1 cellular context compared by ENCODE assay signal in genomic region chr17:82065638-82066303, GRCh38.
TF ChIP-seq lines count a peak whose summit lies in the region.

Gene DUS1L, minus strand, starts transcription at chr17:82065804. Its CDS starts 745 bp downstream, at chr17:82065059.

TF ChIP-seq in K562, 482 proteins besides CTCF, POLR2A, EP300 and RAD21 (continued from another document and continues in another):
- TF ChIP-seq ZNF830 (CRISPR knock-in tag; IDR thresholded peaks at IDR 0.05) (0 out of 2 replicates have a peak, but pooled peaks have one; percentile 37), ARID3A (IDR thresholded peaks at IDR 0.05; ENCODE audit: borderline replicate concordance, low read depth, low read length) (no peak), ARID4B (CRISPR knock-in tag; IDR thresholded peaks at IDR 0.05) (no peak; the same call in 1 of the 2 replicates), ZFP36 (IDR thresholded peaks at IDR 0.05; ENCODE audit: low read depth, low read length, partially characterized antibody) (no peak), ZSCAN29 (IDR thresholded peaks at IDR 0.05) (0 out of 2 replicates have a peak, but pooled peaks have one; percentile 8), BRD4 (IDR thresholded peaks at IDR 0.05) (0 out of 2 replicates have a peak, but pooled peaks have one; percentile 52), RBFOX2 (IDR thresholded peaks at IDR 0.05; ENCODE audit: low read depth, low read length) (peak; percentile 75), TFAM (CRISPR knock-in tag; conservative IDR thresholded peaks at IDR 0.05) (no peak), SMARCB1 (IDR thresholded peaks at IDR 0.05; ENCODE audit: insufficient read length, low read depth) (no peak), XRCC3 (IDR thresholded peaks at IDR 0.05) (no peak), SMARCA4 (IDR thresholded peaks at IDR 0.05) (no peak), EGR1 (conservative IDR thresholded peaks at IDR 0.05) (0 out of 2 replicates have a peak, but pooled peaks have one; percentile 4), ZNF41 (CRISPR knock-in tag; conservative IDR thresholded peaks at IDR 0.05) (peak; percentile 69; the same call in 1 of the 2 replicates), ZNF184 (CRISPR knock-in tag; IDR thresholded peaks at IDR 0.05) (no peak), ZBTB43 (CRISPR knock-in tag; IDR thresholded peaks at IDR 0.05) (no peak), RNF2 (IDR thresholded peaks at IDR 0.05) (peak; percentile 49; the same call in 1 of the 2 replicates), PRMT5 (CRISPR knock-in tag; IDR thresholded peaks at IDR 0.05) (no peak), CHCHD3 (CRISPR knock-in tag; IDR thresholded peaks at IDR 0.05) (no peak), MTF1 (CRISPR knock-in tag; IDR thresholded peaks at IDR 0.05; ENCODE audit: borderline replicate concordance) (no peak), BRCA1 (IDR thresholded peaks at IDR 0.05) (no peak), BRCA1 (CRISPR knock-in tag; IDR thresholded peaks at IDR 0.05) (no peak), ZNF668 (CRISPR knock-in tag; IDR thresholded peaks at IDR 0.05) (peak; percentile 81; the same call in 1 of the 2 replicates), ZNF696 (CRISPR knock-in tag; conservative IDR thresholded peaks at IDR 0.05) (no peak), TCFL5 (CRISPR knock-in tag; conservative IDR thresholded peaks at IDR 0.05) (no peak), PCBP1 (IDR thresholded peaks at IDR 0.05; ENCODE audit: low read depth, low read length, poor library complexity, severe bottlenecking) (peak; percentile 71), FUS (optimal IDR thresholded peaks at IDR 0.05; ENCODE audit: low read depth, low read length) (peak; percentile 57), ARHGAP35 (IDR thresholded peaks at IDR 0.05; ENCODE audit: partially characterized antibody) (no peak), ZNF23 (CRISPR knock-in tag; IDR thresholded peaks at IDR 0.05) (no peak), ZNF699 (CRISPR knock-in tag; IDR thresholded peaks at IDR 0.05; ENCODE audit: insufficient replicate concordance) (no peak), HNRNPLL (IDR thresholded peaks at IDR 0.05; ENCODE audit: low read depth, low read length, poor library complexity, severe bottlenecking) (no peak), UBTF (IDR thresholded peaks at IDR 0.05; ENCODE audit: borderline replicate concordance in 1 of 2, low read depth in 2 of 2, low read length in 2 of 2) (peak; percentile 51 to 71; a peak in 2 of 4 replicates), ZNF584 (CRISPR knock-in tag; IDR thresholded peaks at IDR 0.05; ENCODE audit: low read depth) (no peak), ZC3H4 (CRISPR knock-in tag; IDR thresholded peaks at IDR 0.05; ENCODE audit: borderline replicate concordance) (no peak), TGIF2 (CRISPR knock-in tag; IDR thresholded peaks at IDR 0.05) (no peak), ZNF175 (CRISPR knock-in tag; IDR thresholded peaks at IDR 0.05; ENCODE audit: low read depth) (peak; percentile 49; the same call in 1 of the 2 replicates), CREBBP (IDR thresholded peaks at IDR 0.05; ENCODE audit: low read depth, low read length) (no peak), TBP (optimal IDR thresholded peaks at IDR 0.05; ENCODE audit: low read depth, low read length) (peak; percentile 86), TEAD4 (IDR thresholded peaks at IDR 0.05; ENCODE audit: low read length) (no peak), TEAD4 (CRISPR knock-in tag; IDR thresholded peaks at IDR 0.05; ENCODE audit: borderline replicate concordance) (no peak), ATF1 (CRISPR knock-in tag; IDR thresholded peaks at IDR 0.05) (no peak), ATF1 (tag; IDR thresholded peaks at IDR 0.05) (peak; percentile 66), CAMTA2 (CRISPR knock-in tag; conservative IDR thresholded peaks at IDR 0.05) (no peak), BHLHE40 (IDR thresholded peaks at IDR 0.05; ENCODE audit: low read length) (0 out of 2 replicates have a peak, but pooled peaks have one; percentile 20), PCBP2 (IDR thresholded peaks at IDR 0.05; ENCODE audit: low read depth, low read length, poor library complexity, severe bottlenecking) (no peak), SOX6 (IDR thresholded peaks at IDR 0.05) (peak; percentile 59; the same call in 1 of the 2 replicates), PTTG1 (tag; IDR thresholded peaks at IDR 0.05; ENCODE audit: low read depth) (no peak), HDAC3 (IDR thresholded peaks at IDR 0.05; ENCODE audit: borderline replicate concordance, partially characterized antibody) (no peak), GATAD2A (IDR thresholded peaks at IDR 0.05) (0 out of 2 replicates have a peak, but pooled peaks have one; percentile 48)
- TF ChIP-seq, protein P1, sequence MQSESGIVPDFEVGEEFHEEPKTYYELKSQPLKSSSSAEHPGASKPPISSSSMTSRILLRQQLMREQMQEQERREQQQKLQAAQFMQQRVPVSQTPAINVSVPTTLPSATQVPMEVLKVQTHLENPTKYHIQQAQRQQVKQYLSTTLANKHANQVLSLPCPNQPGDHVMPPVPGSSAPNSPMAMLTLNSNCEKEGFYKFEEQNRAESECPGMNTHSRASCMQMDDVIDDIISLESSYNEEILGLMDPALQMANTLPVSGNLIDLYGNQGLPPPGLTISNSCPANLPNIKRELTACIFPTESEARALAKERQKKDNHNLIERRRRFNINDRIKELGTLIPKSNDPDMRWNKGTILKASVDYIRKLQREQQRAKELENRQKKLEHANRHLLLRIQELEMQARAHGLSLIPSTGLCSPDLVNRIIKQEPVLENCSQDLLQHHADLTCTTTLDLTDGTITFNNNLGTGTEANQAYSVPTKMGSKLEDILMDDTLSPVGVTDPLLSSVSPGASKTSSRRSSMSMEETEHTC (IDR thresholded peaks at IDR 0.05): no peak
- TF ChIP-seq, protein P2, sequence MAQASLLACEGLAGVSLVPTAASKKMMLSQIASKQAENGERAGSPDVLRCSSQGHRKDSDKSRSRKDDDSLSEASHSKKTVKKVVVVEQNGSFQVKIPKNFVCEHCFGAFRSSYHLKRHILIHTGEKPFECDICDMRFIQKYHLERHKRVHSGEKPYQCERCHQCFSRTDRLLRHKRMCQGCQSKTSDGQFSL (CRISPR knock-in tag; IDR thresholded peaks at IDR 0.05): peak; percentile 72; the same call in 1 of the 2 replicates
- TF ChIP-seq, protein P2 (tag; IDR thresholded peaks at IDR 0.05): no peak
- TF ChIP-seq, protein P3, sequence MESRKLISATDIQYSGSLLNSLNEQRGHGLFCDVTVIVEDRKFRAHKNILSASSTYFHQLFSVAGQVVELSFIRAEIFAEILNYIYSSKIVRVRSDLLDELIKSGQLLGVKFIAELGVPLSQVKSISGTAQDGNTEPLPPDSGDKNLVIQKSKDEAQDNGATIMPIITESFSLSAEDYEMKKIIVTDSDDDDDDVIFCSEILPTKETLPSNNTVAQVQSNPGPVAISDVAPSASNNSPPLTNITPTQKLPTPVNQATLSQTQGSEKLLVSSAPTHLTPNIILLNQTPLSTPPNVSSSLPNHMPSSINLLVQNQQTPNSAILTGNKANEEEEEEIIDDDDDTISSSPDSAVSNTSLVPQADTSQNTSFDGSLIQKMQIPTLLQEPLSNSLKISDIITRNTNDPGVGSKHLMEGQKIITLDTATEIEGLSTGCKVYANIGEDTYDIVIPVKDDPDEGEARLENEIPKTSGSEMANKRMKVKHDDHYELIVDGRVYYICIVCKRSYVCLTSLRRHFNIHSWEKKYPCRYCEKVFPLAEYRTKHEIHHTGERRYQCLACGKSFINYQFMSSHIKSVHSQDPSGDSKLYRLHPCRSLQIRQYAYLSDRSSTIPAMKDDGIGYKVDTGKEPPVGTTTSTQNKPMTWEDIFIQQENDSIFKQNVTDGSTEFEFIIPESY (CRISPR knock-in tag; IDR thresholded peaks at IDR 0.05): peak; percentile 97
- TF ChIP-seq, protein P4, sequence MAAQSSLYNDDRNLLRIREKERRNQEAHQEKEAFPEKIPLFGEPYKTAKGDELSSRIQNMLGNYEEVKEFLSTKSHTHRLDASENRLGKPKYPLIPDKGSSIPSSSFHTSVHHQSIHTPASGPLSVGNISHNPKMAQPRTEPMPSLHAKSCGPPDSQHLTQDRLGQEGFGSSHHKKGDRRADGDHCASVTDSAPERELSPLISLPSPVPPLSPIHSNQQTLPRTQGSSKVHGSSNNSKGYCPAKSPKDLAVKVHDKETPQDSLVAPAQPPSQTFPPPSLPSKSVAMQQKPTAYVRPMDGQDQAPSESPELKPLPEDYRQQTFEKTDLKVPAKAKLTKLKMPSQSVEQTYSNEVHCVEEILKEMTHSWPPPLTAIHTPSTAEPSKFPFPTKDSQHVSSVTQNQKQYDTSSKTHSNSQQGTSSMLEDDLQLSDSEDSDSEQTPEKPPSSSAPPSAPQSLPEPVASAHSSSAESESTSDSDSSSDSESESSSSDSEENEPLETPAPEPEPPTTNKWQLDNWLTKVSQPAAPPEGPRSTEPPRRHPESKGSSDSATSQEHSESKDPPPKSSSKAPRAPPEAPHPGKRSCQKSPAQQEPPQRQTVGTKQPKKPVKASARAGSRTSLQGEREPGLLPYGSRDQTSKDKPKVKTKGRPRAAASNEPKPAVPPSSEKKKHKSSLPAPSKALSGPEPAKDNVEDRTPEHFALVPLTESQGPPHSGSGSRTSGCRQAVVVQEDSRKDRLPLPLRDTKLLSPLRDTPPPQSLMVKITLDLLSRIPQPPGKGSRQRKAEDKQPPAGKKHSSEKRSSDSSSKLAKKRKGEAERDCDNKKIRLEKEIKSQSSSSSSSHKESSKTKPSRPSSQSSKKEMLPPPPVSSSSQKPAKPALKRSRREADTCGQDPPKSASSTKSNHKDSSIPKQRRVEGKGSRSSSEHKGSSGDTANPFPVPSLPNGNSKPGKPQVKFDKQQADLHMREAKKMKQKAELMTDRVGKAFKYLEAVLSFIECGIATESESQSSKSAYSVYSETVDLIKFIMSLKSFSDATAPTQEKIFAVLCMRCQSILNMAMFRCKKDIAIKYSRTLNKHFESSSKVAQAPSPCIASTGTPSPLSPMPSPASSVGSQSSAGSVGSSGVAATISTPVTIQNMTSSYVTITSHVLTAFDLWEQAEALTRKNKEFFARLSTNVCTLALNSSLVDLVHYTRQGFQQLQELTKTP (IDR thresholded peaks at IDR 0.05; ENCODE audit: low read depth in 1 of 2, partially characterized antibody in 2 of 2): no peak
